ENCODE assay signal across 20 cellular contexts in genomic region chr16:3740186-3740585, GRCh38.
"Had no signal": no experiment of that assay in that cellular context is flagged by ENCODE, and none has a peak within 500 bp of the region (broad histone marks: within the 10 kb centered on the region; RNA-seq: fewer than 3 reads in every experiment).

No MANE protein-coding gene starts in this region.

- H3K4me3 ChIP-seq: MG63 had no signal

- H3K9me3 ChIP-seq: MG63, SK-N-SH had no signal

- H3K27me3 ChIP-seq: MG63 had no signal

- DNase-seq: Karpas-422, KG1, MG63, NCI-H1092, NCI-H1105 treated with DMSO at 0.1 percent for 48 hours, NCI-H1436, NCI-H187, NCI-H2029, NCI-H2081 treated with DMSO at 0.1 percent for 48 hours, NCI-H2171, NCI-H226, NCI-H446, NCI-H510A, NCI-H524 treated with DMSO at 0.1 percent for 48 hours, NCI-H69, NCI-H774, RPMI8226, SHP77, SK-N-SH, SW 1271 had no signal
